In genomic region chr10:7390689-7391110, GRCh38 we compare ENCODE assay signal across 9 cellular contexts. TPM values are rescaled to one million over a fixed set of nuclear protein-coding genes. Genes with fewer than 3 reads are reported as not detected.
DNase-seq lines count a peak whose midpoint lies in the region; ATAC-seq and TF ChIP-seq lines count a peak whose summit lies in the region.
"Not testable (repeated sequence)": the region's sequence is repeated elsewhere in the genome, so short reads cannot be mapped to it uniquely, and the experiment has no call there.
"Had no signal": no experiment of that assay in that cellular context is flagged by ENCODE, and none has a peak within 500 bp of the region (broad histone marks: within the 10 kb centered on the region; RNA-seq: fewer than 3 reads in every experiment).

No MANE protein-coding gene starts in this region.

- not testable (repeated sequence) for H3K27me3 Mint-ChIP-seq in CD4-positive, alpha-beta T cell; CD8-positive, alpha-beta T cell (ENCODE audit: low read depth); T-cell; activated T-cell treated with anti-CD3 and anti-CD28 coated beads, Interleukin-2, amount 50 U/mL, for 72 hours (ENCODE audit: low read depth); activated naive CD8-positive, alpha-beta T cell; naive thymus-derived CD4-positive, alpha-beta T cell; osteocyte (ENCODE audit: unreplicated experiment)

- not testable (repeated sequence) for H3K36me3 Mint-ChIP-seq in CD4-positive, alpha-beta T cell (ENCODE audit: low read depth); CD8-positive, alpha-beta T cell; T-cell; activated T-cell treated with anti-CD3 and anti-CD28 coated beads, Interleukin-2, amount 50 U/mL, for 72 hours (ENCODE audit: insufficient read depth in 2 of 2); activated naive CD8-positive, alpha-beta T cell; osteocyte (ENCODE audit: unreplicated experiment)
- peaks cover 0 to 18% (median 13%) of the 10 kb centered on the region in 5 donors for H3K36me3 Mint-ChIP-seq in naive thymus-derived CD4-positive, alpha-beta T cell

- intact Hi-C loops in CD4-positive, alpha-beta T cell (cut with DNase I, micrococcal nuclease); CD8-positive, alpha-beta T cell (cut with DNase I, micrococcal nuclease); naive thymus-derived CD4-positive, alpha-beta T cell (cut with micrococcal nuclease): not testable (repeated sequence)

- not testable (repeated sequence) for H3K9me3 ChIP-seq in CD4-positive, alpha-beta T cell (ENCODE audit: control insufficient read depth, low read length); CD8-positive, alpha-beta T cell (ENCODE audit: low read length); naive thymus-derived CD4-positive, alpha-beta T cell (ENCODE audit: control insufficient read depth in 2 of 3, low read length in 3 of 3)

- not testable (repeated sequence) for H3K27ac ChIP-seq in CD4-positive, alpha-beta T cell (ENCODE audit: low read depth, low read length); CD8-positive, alpha-beta T cell (ENCODE audit: low read depth, low read length); naive thymus-derived CD4-positive, alpha-beta T cell (ENCODE audit: low read depth, low read length)

- H3K4me1 ChIP-seq in CD8-positive, alpha-beta T cell (ENCODE audit: insufficient read depth, low read length): peaks cover 31% of the 10 kb centered on the region
- peaks cover 20 to 34% of the 10 kb centered on the region in 2 donors for H3K4me1 ChIP-seq in naive thymus-derived CD4-positive, alpha-beta T cell (ENCODE audit: control insufficient read depth in 2 of 2, insufficient read depth in 2 of 2, low read length in 2 of 2)

- peaks cover 79% of the 10 kb centered on the region for H3K4me1 Mint-ChIP-seq in CD4-positive, alpha-beta T cell (ENCODE audit: low read depth)
- H3K4me1 Mint-ChIP-seq in CD8-positive, alpha-beta T cell (ENCODE audit: low read depth): peaks cover 66% of the 10 kb centered on the region
- H3K4me1 Mint-ChIP-seq in T-cell: peaks cover 77 to 87% (median 77%) of the 10 kb centered on the region in 3 donors
- peaks cover 56% of the 10 kb centered on the region for H3K4me1 Mint-ChIP-seq in activated T-cell treated with anti-CD3 and anti-CD28 coated beads, Interleukin-2, amount 50 U/mL, for 72 hours (ENCODE audit: low read depth)
- H3K4me1 Mint-ChIP-seq in activated naive CD8-positive, alpha-beta T cell (ENCODE audit: low read depth): peaks cover 68% of the 10 kb centered on the region
- peaks cover 43 to 98% (median 86%) of the 10 kb centered on the region in 7 donors for H3K4me1 Mint-ChIP-seq in naive thymus-derived CD4-positive, alpha-beta T cell
- not testable (repeated sequence) for H3K4me1 Mint-ChIP-seq in osteocyte (ENCODE audit: unreplicated experiment)

- H3K27me3 ChIP-seq in CD4-positive, alpha-beta T cell (ENCODE audit: control insufficient read depth, insufficient read depth, low read length); CD8-positive, alpha-beta T cell (ENCODE audit: insufficient read depth, low read length); naive thymus-derived CD4-positive, alpha-beta T cell (ENCODE audit: control insufficient read depth in 2 of 2, insufficient read depth in 2 of 2, low read length in 2 of 2): not testable (repeated sequence)

- CTCF ChIA-PET in CD4-positive, alpha-beta T cell (lab: Charles Lee); HEK293T (lab: Yijun Ruan, JAX); T-cell (lab: Charles Lee): not testable (repeated sequence)
- CTCF ChIA-PET in CD8-positive, alpha-beta T cell (lab: Charles Lee): interaction anchor here (1.7 kb wide), 1 partner anchor 18 kb away, joined by 6 read pairs; no protein-coding TSS in a partner anchor
- CTCF ChIA-PET in naive thymus-derived CD4-positive, alpha-beta T cell (lab: Charles Lee): interaction anchor here (0.6 kb wide), 1 partner anchor 16 kb away, joined by 3 read pairs; no protein-coding TSS in a partner anchor

- POLR2A ChIA-PET in CD4-positive, alpha-beta T cell (lab: Charles Lee): interaction anchor here (0.8 to 1.6 kb wide), 2 partner anchors 9 to 21 kb away, joined by 3 to 4 read pairs; no protein-coding TSS in a partner anchor
- POLR2A ChIA-PET in CD8-positive, alpha-beta T cell (lab: Charles Lee): interaction anchor here (1.3 to 2.6 kb wide), 2 partner anchors 17 to 20 kb away, joined by 3 to 11 read pairs; partner anchors contain the start of gene SFMBT2
- POLR2A ChIA-PET in HEK293T (lab: Yijun Ruan, JAX); T-cell (lab: Charles Lee): not testable (repeated sequence)
- POLR2A ChIA-PET in naive thymus-derived CD4-positive, alpha-beta T cell (lab: Charles Lee): interaction anchor here (0.8 to 2.1 kb wide), 3 partner anchors 13 to 17 kb away, joined by 3 to 8 read pairs (median 3); no protein-coding TSS in a partner anchor

- peak overlapping the region; percentile 89 for H3K27ac Mint-ChIP-seq in CD4-positive, alpha-beta T cell
- peak overlapping the region; percentile 37 for H3K27ac Mint-ChIP-seq in CD8-positive, alpha-beta T cell
- peak overlapping the region; percentile 95 to 96 for H3K27ac Mint-ChIP-seq in T-cell
- peak overlapping the region; percentile 62 for H3K27ac Mint-ChIP-seq in activated T-cell treated with anti-CD3 and anti-CD28 coated beads, Interleukin-2, amount 50 U/mL, for 72 hours
- peak overlapping the region; percentile 50 for H3K27ac Mint-ChIP-seq in activated naive CD8-positive, alpha-beta T cell
- peak overlapping the region in 8 of 9 donors; percentile 59 to 94 (median 84) for H3K27ac Mint-ChIP-seq in naive thymus-derived CD4-positive, alpha-beta T cell
- H3K27ac Mint-ChIP-seq in osteocyte (ENCODE audit: unreplicated experiment): not testable (repeated sequence)

- not testable (repeated sequence) for TF ChIP-seq CTCF in CD4-positive, alpha-beta T cell (IDR thresholded peaks at IDR 0.05); CD8-positive, alpha-beta T cell (IDR thresholded peaks at IDR 0.05); osteocyte (IDR thresholded peaks at IDR 0.05)

- H3K4me3 ChIP-seq in CD8-positive, alpha-beta T cell (ENCODE audit: low read depth, low read length); naive thymus-derived CD4-positive, alpha-beta T cell (ENCODE audit: low read length): not testable (repeated sequence)

- ATAC-seq in CD4-positive, alpha-beta T cell (ENCODE audit: poor library complexity); CD8-positive, alpha-beta T cell; T-cell (replicated peaks in 1 of 4); activated T-cell treated with anti-CD3 and anti-CD28 coated beads, Interleukin-2, amount 50 U/mL, for 72 hours (replicated peaks in 1 of 2); naive thymus-derived CD4-positive, alpha-beta T cell: not testable (repeated sequence)

- H3K9me3 Mint-ChIP-seq in CD4-positive, alpha-beta T cell; CD8-positive, alpha-beta T cell; T-cell; activated T-cell treated with anti-CD3 and anti-CD28 coated beads, Interleukin-2, amount 50 U/mL, for 72 hours; activated naive CD8-positive, alpha-beta T cell (ENCODE audit: low read depth); naive thymus-derived CD4-positive, alpha-beta T cell; osteocyte (ENCODE audit: unreplicated experiment): not testable (repeated sequence)

- H3K4me3 Mint-ChIP-seq in CD4-positive, alpha-beta T cell; CD8-positive, alpha-beta T cell; T-cell; activated T-cell treated with anti-CD3 and anti-CD28 coated beads, Interleukin-2, amount 50 U/mL, for 72 hours; activated naive CD8-positive, alpha-beta T cell; osteocyte (ENCODE audit: unreplicated experiment): not testable (repeated sequence)
- H3K4me3 Mint-ChIP-seq in naive thymus-derived CD4-positive, alpha-beta T cell: peak overlapping the region in 2 of 10 donors; percentile 27 to 84

- DNase-seq in CD4-positive, alpha-beta T cell; CD8-positive, alpha-beta T cell; HEK293T (ENCODE audit: extremely low spot score); T-cell; activated T-cell treated with anti-CD3 and anti-CD28 coated beads, Interleukin-2, amount 50 U/mL, for 72 hours; naive thymus-derived CD4-positive, alpha-beta T cell: not testable (repeated sequence)
- DNase-seq in osteocyte (ENCODE audit: extremely low spot score, unreplicated experiment): peak; percentile 36

- not testable (repeated sequence) for H3K36me3 ChIP-seq in CD8-positive, alpha-beta T cell (ENCODE audit: insufficient read depth, low read length); naive thymus-derived CD4-positive, alpha-beta T cell (ENCODE audit: control insufficient read depth in 2 of 3, insufficient read depth in 3 of 3, low read length in 3 of 3)

RNA-seq across cellular contexts. Expression of gene SFMBT2, which starts 20.1 kb away (rescaled TPM):
- 10 to 100 TPM; 41.0 to 42.0 TPM for total RNA-seq in CD4-positive, alpha-beta T cell
- 10 to 100 TPM; 27.5 to 30.3 TPM for total RNA-seq in CD8-positive, alpha-beta T cell
- total RNA-seq in T-cell (10 to 100 TPM; 32.7 to 38.3 (median 36.8) TPM), osteocyte (1.1 and 2.7 TPM in 2 replicates)
- total RNA-seq in activated T-cell treated with anti-CD3 and anti-CD28 coated beads, Interleukin-2, amount 50 U/mL, for 72 hours: 10 to 100 TPM; 28.2 to 42.1 TPM
- 10 to 100 TPM; 38.6 to 50.9 (median 40.9) TPM for total RNA-seq in naive thymus-derived CD4-positive, alpha-beta T cell
- 1 to 10 TPM; 7.4 to 8.1 TPM for polyA plus RNA-seq in naive thymus-derived CD4-positive, alpha-beta T cell
- total RNA-seq: G401 had no signal
